20 cellular contexts compared by ENCODE assay signal in the genomic region with DNA sequence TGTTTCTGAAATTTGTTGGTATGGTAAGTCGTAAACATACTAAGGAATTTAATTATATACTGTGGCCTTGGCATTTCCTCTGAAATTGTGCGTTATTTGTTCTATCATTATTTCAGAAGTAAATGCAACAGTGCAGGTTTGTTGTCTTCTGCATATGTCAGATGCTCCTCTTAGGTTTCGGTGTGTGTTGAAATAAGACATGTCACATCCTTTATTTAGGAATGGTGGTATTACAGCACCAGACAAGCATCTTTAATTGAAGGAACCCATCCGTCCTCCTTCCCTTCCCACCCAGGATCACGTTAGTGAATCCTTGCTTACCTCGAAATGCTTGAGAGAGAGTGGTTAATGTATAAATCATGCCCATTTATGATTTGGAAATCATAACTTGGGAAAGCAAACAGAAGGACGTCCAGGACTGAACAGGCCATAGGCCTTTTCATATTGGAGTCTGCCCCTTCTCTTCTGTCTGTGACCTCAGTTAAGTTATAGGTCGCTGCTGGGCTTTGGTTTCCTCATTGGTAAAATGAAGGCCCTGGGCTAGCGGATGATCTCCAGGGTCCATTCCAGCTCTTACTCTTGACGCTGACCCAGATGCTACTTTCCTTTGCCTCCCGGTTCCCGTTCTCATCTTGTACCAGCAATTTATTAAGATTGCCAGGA.
DNase-seq lines count a peak whose midpoint lies in the region; ATAC-seq, FAIRE-seq and TF ChIP-seq lines count a peak whose summit lies in the region.
"Had no signal": no experiment of that assay in that cellular context is flagged by ENCODE, and none has a peak within 500 bp of the region (broad histone marks: within the 10 kb centered on the region; RNA-seq: fewer than 3 reads in every experiment).

No MANE protein-coding gene starts in this region.

- no peak overlapping the region for H4K91ac ChIP-seq in H1 (replicated peaks; ENCODE audit: insufficient read length, low read length)

- RAD21 ChIA-PET in HCT116 (lab: Charles Lee; ENCODE audit: low non-redundant PET in 1 of 2, low total read pairs in 2 of 2, uncharacterized antibody in 2 of 2, unreplicated experiment in 2 of 2) = no interaction called here

- intact Hi-C loops in CD14-positive monocyte (cut with micrococcal nuclease) (no loop called here), HCT116 (cut with micrococcal nuclease) (no loop called here), gastrocnemius medialis (cut with DNase I; ENCODE audit: low total_unique reads) (loop anchor here (5.0 kb wide), 1 partner anchor 594 kb away; no protein-coding TSS in a partner anchor)
- intact Hi-C loops in activated T-helper 1 cell treated with anti-CD3 and anti-CD28 coated beads, Interleukin-12 subunit alpha, Interleukin-12 subunit beta, Interleukin-2, Interleukin-4 antibody, amounts not matched to agents 30 ng/mL and 10 ng/mL and 1 ng/mL, durations not matched to agents 14 hours and 24 hours and 36 hours (cut with micrococcal nuclease) = no loop called here

- no peaks in the 10 kb centered on the region for H3K9me2 ChIP-seq in HCT116 (ENCODE audit: insufficient read depth)

- in situ Hi-C loops in gastrocnemius medialis (cut with MboI; ENCODE audit: low sequenced_read_pairs in 4 of 4) = no loop called here

- ATAC-seq in HCT116 (no peak), gastrocnemius medialis (peak; percentile 95), HG02610 (IDR thresholded peaks at IDR 0.05; ENCODE audit: unreplicated experiment) (no peak), HG02759 (IDR thresholded peaks at IDR 0.05; ENCODE audit: unreplicated experiment) (no peak)

- no peak for TF ChIP-seq RAD21 in HCT116 (IDR thresholded peaks at IDR 0.05; ENCODE audit: low read depth)
- no peak for TF ChIP-seq RAD21 in H1 (IDR thresholded peaks at IDR 0.05 in 1 of 2, conservative IDR thresholded peaks at IDR 0.05 in 1 of 2; ENCODE audit: low read depth in 2 of 2, low read length in 2 of 2)

- H3K56ac ChIP-seq in H1 (replicated peaks; ENCODE audit: insufficient read length, low read depth, low read length) = no peak overlapping the region

- H4K5ac ChIP-seq in H1 (ENCODE audit: insufficient read length, low read depth, low read length) = no peak overlapping the region

- H3K4me3 ChIP-seq in HCT116 (replicated peaks in 1 of 2; ENCODE audit: low read depth in 1 of 2, low read length in 2 of 2) = no peak overlapping the region
- no peak overlapping the region for H3K4me3 ChIP-seq in H1 (ENCODE audit: extremely low read depth in 1 of 4, insufficient read depth in 2 of 4, low read depth in 3 of 4, low read length in 4 of 4)
- peak overlapping the region in 1 of 4 donors; percentile 1 for H3K4me3 ChIP-seq in gastrocnemius medialis
- H3K4me3 ChIP-seq: HAP-1, SK-N-MC had no signal

- no peak for TF ChIP-seq POLR2A in HCT116 (IDR thresholded peaks at IDR 0.05; ENCODE audit: borderline replicate concordance, extremely low read depth, insufficient read depth, insufficient read length)
- TF ChIP-seq POLR2A in H1 (IDR thresholded peaks at IDR 0.05; ENCODE audit: control extremely low read depth in 1 of 2, low read depth in 2 of 2, low read length in 2 of 2) = no peak
- no peak for TF ChIP-seq POLR2A in gastrocnemius medialis (IDR thresholded peaks at IDR 0.05)

- H3K36me3 Mint-ChIP-seq in CD14-positive monocyte = peaks cover 29 to 41% of the 10 kb centered on the region in 2 donors
- H3K36me3 Mint-ChIP-seq in activated T-helper 1 cell treated with anti-CD3 and anti-CD28 coated beads, Interleukin-12 subunit alpha, Interleukin-12 subunit beta, Interleukin-2, Interleukin-4 antibody, amounts not matched to agents 30 ng/mL and 10 ng/mL and 1 ng/mL, durations not matched to agents 14 hours and 24 hours and 36 hours (ENCODE audit: low read depth) = peaks cover 17% of the 10 kb centered on the region

- H3K9me3 Mint-ChIP-seq in CD14-positive monocyte = no peaks in the 10 kb centered on the region
- H3K9me3 Mint-ChIP-seq in activated T-helper 1 cell treated with anti-CD3 and anti-CD28 coated beads, Interleukin-12 subunit alpha, Interleukin-12 subunit beta, Interleukin-2, Interleukin-4 antibody, amounts not matched to agents 30 ng/mL and 10 ng/mL and 1 ng/mL, durations not matched to agents 14 hours and 24 hours and 36 hours = no peaks in the 10 kb centered on the region

- H4K20me1 ChIP-seq in HCT116 (ENCODE audit: insufficient read depth) = no peaks in the 10 kb centered on the region
- peaks cover 0 to 2% of the 10 kb centered on the region in 2 experiments for H4K20me1 ChIP-seq in H1 (replicated peaks in 1 of 2; ENCODE audit: control insufficient read depth in 1 of 2, insufficient read depth in 2 of 2, low read length in 2 of 2)

- DNase-seq in CD14-positive monocyte (ENCODE audit: low spot score) (no peak), HCT116 (ENCODE audit: low read depth, low spot score) (no peak), H1 (ENCODE audit: low read depth in 1 of 2, low spot score in 2 of 2) (no peak), gastrocnemius medialis (no peak), hippocampal formation (lab: John Stamatoyannopoulos, UW) (no peak)
- no peak for DNase-seq in activated T-helper 1 cell treated with anti-CD3 and anti-CD28 coated beads, Interleukin-12 subunit alpha, Interleukin-12 subunit beta, Interleukin-2, Interleukin-4 antibody, amounts not matched to agents 30 ng/mL and 10 ng/mL and 1 ng/mL, durations not matched to agents 14 hours and 24 hours and 36 hours (ENCODE audit: low spot score)
- DNase-seq: COR-L47, DMS 273 treated with DMSO at 0.1 percent for 48 hours, DND-41, NCI-H1694 treated with DMSO at 0.1 percent for 48 hours, NCI-H510A treated with DMSO at 0.1 percent for 48 hours, NCI-H82, OCI-M1, Right ventricle myocardium superior had no signal

- H3K4me1 ChIP-seq in HCT116 (ENCODE audit: control insufficient read depth in 1 of 2, insufficient read depth in 2 of 2, low read length in 2 of 2) = no peaks in the 10 kb centered on the region; a peak in 1 of 4 replicates
- H3K4me1 ChIP-seq in H1 (replicated peaks in 1 of 4; ENCODE audit: control insufficient read depth in 3 of 4, insufficient read depth in 4 of 4, low read length in 3 of 4) = no peaks in the 10 kb centered on the region
- H3K4me1 ChIP-seq in gastrocnemius medialis = peaks cover 69 to 75% of the 10 kb centered on the region in 2 donors

- POLR2A ChIA-PET in HCT116 (lab: Charles Lee) = no interaction called here
- POLR2A ChIA-PET in H1 (lab: Charles Lee; ENCODE audit: partially characterized antibody) = no interaction called here

- H3K18ac ChIP-seq in H1 (ENCODE audit: extremely low read depth, low read length) = no peak overlapping the region

- H3K27me3 Mint-ChIP-seq in CD14-positive monocyte (ENCODE audit: low read depth in 3 of 3) = no peaks in the 10 kb centered on the region
- no peaks in the 10 kb centered on the region for H3K27me3 Mint-ChIP-seq in activated T-helper 1 cell treated with anti-CD3 and anti-CD28 coated beads, Interleukin-12 subunit alpha, Interleukin-12 subunit beta, Interleukin-2, Interleukin-4 antibody, amounts not matched to agents 30 ng/mL and 10 ng/mL and 1 ng/mL, durations not matched to agents 14 hours and 24 hours and 36 hours (ENCODE audit: insufficient read depth)

- TSS peak; percentile 15 for BruUV-seq in HCT116 (replicated peaks; lab: Mats Ljungman, UMichigan)

- H3K4me3 Mint-ChIP-seq in CD14-positive monocyte = no peak overlapping the region
- no peak overlapping the region for H3K4me3 Mint-ChIP-seq in activated T-helper 1 cell treated with anti-CD3 and anti-CD28 coated beads, Interleukin-12 subunit alpha, Interleukin-12 subunit beta, Interleukin-2, Interleukin-4 antibody, amounts not matched to agents 30 ng/mL and 10 ng/mL and 1 ng/mL, durations not matched to agents 14 hours and 24 hours and 36 hours

- no peak for TF ChIP-seq CTCF in CD14-positive monocyte (IDR thresholded peaks at IDR 0.05)
- TF ChIP-seq CTCF in HCT116 (IDR thresholded peaks at IDR 0.05 in 2 of 3, conservative IDR thresholded peaks at IDR 0.05 in 1 of 3; ENCODE audit: borderline replicate concordance in 1 of 3, insufficient read depth in 1 of 3, low read depth in 2 of 3, low read length in 2 of 3) = no peak
- no peak for TF ChIP-seq CTCF in H1 (IDR thresholded peaks at IDR 0.05; ENCODE audit: control extremely low read depth in 1 of 3, insufficient read depth in 1 of 3, low read depth in 1 of 3, low read length in 3 of 3)
- no peak for TF ChIP-seq CTCF in gastrocnemius medialis (IDR thresholded peaks at IDR 0.05 in 4 of 5, conservative IDR thresholded peaks at IDR 0.05 in 1 of 5)

- H3K27me3 ChIP-seq in HCT116 (ENCODE audit: insufficient read depth, low read length) (no peaks in the 10 kb centered on the region), H1 (replicated peaks in 1 of 4; ENCODE audit: control insufficient read depth in 3 of 4, extremely low read depth in 1 of 4, insufficient read depth in 3 of 4, low read length in 3 of 4) (no peaks in the 10 kb centered on the region), gastrocnemius medialis (no peaks in the 10 kb centered on the region)

- H3K36me3 ChIP-seq in HCT116 (ENCODE audit: control insufficient read depth in 1 of 2, insufficient read depth in 2 of 2, low read length in 2 of 2) = no peaks in the 10 kb centered on the region
- peaks cover 0 to 27% (median 5%) of the 10 kb centered on the region in 4 experiments; a peak in 3 of 8 replicates for H3K36me3 ChIP-seq in H1 (ENCODE audit: control insufficient read depth in 2 of 4, insufficient read depth in 4 of 4, low read length in 3 of 4)
- peaks cover 0 to 22% of the 10 kb centered on the region in 2 donors for H3K36me3 ChIP-seq in gastrocnemius medialis

- H2BK120ac ChIP-seq in H1 (replicated peaks; ENCODE audit: low read depth, low read length) = no peak overlapping the region

- H3K27ac Mint-ChIP-seq in CD14-positive monocyte = peak overlapping the region; percentile 28 to 88 (median 55)
- H3K27ac Mint-ChIP-seq in activated T-helper 1 cell treated with anti-CD3 and anti-CD28 coated beads, Interleukin-12 subunit alpha, Interleukin-12 subunit beta, Interleukin-2, Interleukin-4 antibody, amounts not matched to agents 30 ng/mL and 10 ng/mL and 1 ng/mL, durations not matched to agents 14 hours and 24 hours and 36 hours = no peak overlapping the region

- H3K23me2 ChIP-seq in H1 (ENCODE audit: low read depth, low read length) = 0 out of 2 replicates have a peak, but pooled peaks cover 4% of the 10 kb centered on the region

- no peak overlapping the region for H2BK12ac ChIP-seq in H1 (ENCODE audit: low read depth, low read length)

- no peak overlapping the region for H2AFZ ChIP-seq in HCT116 (ENCODE audit: low read depth, low read length, poor library complexity, severe bottlenecking)
- H2AFZ ChIP-seq in H1 (ENCODE audit: low read length) = no peak overlapping the region

- no peak overlapping the region for H3K14ac ChIP-seq in H1 (ENCODE audit: insufficient read length)

- H2BK20ac ChIP-seq in H1 (ENCODE audit: low read length) = no peak overlapping the region

- H2BK15ac ChIP-seq in H1 (ENCODE audit: low read length) = no peak overlapping the region

- peaks cover 21% of the 10 kb centered on the region for H3K4me1 Mint-ChIP-seq in CD14-positive monocyte
- H3K4me1 Mint-ChIP-seq in activated T-helper 1 cell treated with anti-CD3 and anti-CD28 coated beads, Interleukin-12 subunit alpha, Interleukin-12 subunit beta, Interleukin-2, Interleukin-4 antibody, amounts not matched to agents 30 ng/mL and 10 ng/mL and 1 ng/mL, durations not matched to agents 14 hours and 24 hours and 36 hours (ENCODE audit: low read depth) = peaks cover 26% of the 10 kb centered on the region

- no peak overlapping the region; the same call in 1 of the 2 replicates for H2AK5ac ChIP-seq in H1 (ENCODE audit: low read depth, low read length)

- H3K23ac ChIP-seq in H1 (ENCODE audit: insufficient read length) = no peak overlapping the region

- H3K79me1 ChIP-seq in H1 (ENCODE audit: low read depth, low read length) = 0 out of 2 replicates have a peak, but pooled peaks cover 2% of the 10 kb centered on the region

- H3K9me3 ChIP-seq in HCT116 (ENCODE audit: control insufficient read depth in 1 of 2, insufficient read depth in 1 of 2, low read depth in 1 of 2, low read length in 2 of 2) (no peaks in the 10 kb centered on the region), H1 (ENCODE audit: insufficient read depth in 2 of 2, low read depth in 1 of 2, low read length in 1 of 2) (no peaks in the 10 kb centered on the region), gastrocnemius medialis (no peaks in the 10 kb centered on the region)
- H3K9me3 ChIP-seq: HAP-1 had no signal

- 85% methylated on average over 12 of the region's 12 CpGs; no CpG with 5 or more reads in 1 of the 2 experiments for WGBS in H1 (ENCODE audit: extremely low coverage in 1 of 2, insufficient coverage in 1 of 2, insufficient read length in 1 of 2, insufficient replicate concordance in 2 of 2, low coverage in 1 of 2, low lambda C conversion rate in 2 of 2, missing lambda C conversion rate in 1 of 2), 2 experiments

- H3K4me2 ChIP-seq in HCT116 (ENCODE audit: low read length) (no peak overlapping the region), H1 (ENCODE audit: insufficient read depth in 1 of 2, low read depth in 2 of 2, low read length in 2 of 2) (no peak overlapping the region)
- H3K4me2 ChIP-seq: KMS-11 had no signal

- FAIRE-seq in H1 (lab: Jason Lieb, UNC) = peak; percentile 28

- H3K9ac ChIP-seq in HCT116 (ENCODE audit: low read length) (no peak overlapping the region), H1 (replicated peaks in 1 of 4; ENCODE audit: extremely low read depth in 1 of 4, low read depth in 3 of 4, low read length in 3 of 4) (no peak overlapping the region)
- H3K9ac ChIP-seq: KMS-11 had no signal

- CTCF ChIA-PET in HCT116 (lab: Charles Lee) (no interaction called here), H1 (lab: Charles Lee; ENCODE audit: partially characterized antibody) (interaction anchor here (0.7 kb wide), 1 partner anchor 29 kb away, joined by 3 read pairs; no protein-coding TSS in a partner anchor)

- TF ChIP-seq EP300 in H1 (IDR thresholded peaks at IDR 0.05; ENCODE audit: borderline replicate concordance in 1 of 2, low read depth in 2 of 2, low read length in 2 of 2) = no peak

- no peak overlapping the region for H3K4ac ChIP-seq in H1 (replicated peaks; ENCODE audit: insufficient read length, low read depth, low read length)

- H2BK5ac ChIP-seq in H1 (ENCODE audit: low read depth, low read length) = no peak overlapping the region

- H3K27ac ChIP-seq in HCT116 (ENCODE audit: low read depth, low read length) (no peak overlapping the region), H1 (ENCODE audit: low read depth, low read length) (no peak overlapping the region), gastrocnemius medialis (peak overlapping the region; percentile 80 to 91 (median 84))
- H3K27ac ChIP-seq: C4-2B, KMS-11 had no signal

- H3K79me2 ChIP-seq in HCT116 (ENCODE audit: insufficient read depth, low read length) (no peaks in the 10 kb centered on the region), H1 (ENCODE audit: control insufficient read depth in 1 of 2, insufficient read depth in 2 of 2, low read length in 2 of 2) (peaks cover 0 to 22% of the 10 kb centered on the region in 2 experiments; a peak in 3 of 4 replicates)

- no peak overlapping the region for H4K8ac ChIP-seq in H1 (ENCODE audit: extremely low read depth, insufficient read depth, low read length)

Comparison
In these comparisons a context has a peak if more than half of its experiments do, and no peak if none do; other contexts are left out.
1. ATAC-seq: peak in gastrocnemius medialis (2 of 2); none in HCT116 (single experiment), HG02610 (single experiment) and HG02759 (single experiment).
2. H3K27ac ChIP-seq: peak in gastrocnemius medialis (4 of 4); none in HCT116 (single experiment) and H1 (single experiment).